Comparison of ENCODE assay signal across 16 cellular contexts in genomic region chr3:53320697-53321096, GRCh38. TPM values are rescaled to one million over a fixed set of nuclear protein-coding genes. Genes with fewer than 3 reads are reported as not detected.
DNase-seq lines count a peak whose midpoint lies in the region; ATAC-seq and TF ChIP-seq lines count a peak whose summit lies in the region.
"Had no signal": no experiment of that assay in that cellular context is flagged by ENCODE, and none has a peak within 500 bp of the region (broad histone marks: within the 10 kb centered on the region; RNA-seq: fewer than 3 reads in every experiment).

No MANE protein-coding gene starts in this region.

- TF ChIP-seq CTCF in left ventricle myocardium inferior (IDR thresholded peaks at IDR 0.05; ENCODE audit: borderline replicate concordance) (peak; percentile 37), thoracic aorta (IDR thresholded peaks at IDR 0.05) (no peak)

- no peaks in the 10 kb centered on the region for H3K27me3 ChIP-seq in left ventricle myocardium inferior (ENCODE audit: low read depth)
- H3K27me3 ChIP-seq in thoracic aorta (replicated peaks; ENCODE audit: insufficient read depth) = no peaks in the 10 kb centered on the region
- H3K27me3 ChIP-seq: ovary had no signal

- H3K36me3 ChIP-seq in left ventricle myocardium inferior (peaks cover 30% of the 10 kb centered on the region), thoracic aorta (no peaks in the 10 kb centered on the region)
- H3K36me3 ChIP-seq: ovary had no signal

- H3K4me1 ChIP-seq in left ventricle myocardium inferior = peaks cover 50% of the 10 kb centered on the region
- peaks cover 22 to 44% of the 10 kb centered on the region in 2 donors for H3K4me1 ChIP-seq in thoracic aorta (ENCODE audit: control insufficient read depth in 1 of 2, low read depth in 2 of 2)

- H3K9me3 ChIP-seq in left ventricle myocardium inferior (replicated peaks) = no peaks in the 10 kb centered on the region
- H3K9me3 ChIP-seq in thoracic aorta = no peaks in the 10 kb centered on the region
- H3K9me3 ChIP-seq: ovary had no signal

- intact Hi-C loops in left ventricle myocardium inferior (cut with micrococcal nuclease) = no loop called here

- ATAC-seq in thoracic aorta (ENCODE audit: insufficient number of reproducible peaks, low FRiP score, low read depth) = no peak
- ATAC-seq in HG02981 (IDR thresholded peaks at IDR 0.05; ENCODE audit: unreplicated experiment) = no peak
- ATAC-seq: A549; activated naive CD4-positive, alpha-beta T cell treated with anti-CD3 and anti-CD28 coated beads, Interleukin-2, amount 50 U/mL, for 72 hours had no signal

- H3K27ac ChIP-seq in left ventricle myocardium inferior (replicated peaks) (peak overlapping the region; percentile 75), thoracic aorta (peak overlapping the region; percentile 18 to 29)
- H3K27ac ChIP-seq: A549, ovary had no signal

- DNase-seq in NCI-H2171 treated with DMSO at 0.1 percent for 48 hours (lab: John Stamatoyannopoulos, UW) = peak; percentile 43
- DNase-seq in NCI-H2171 (lab: John Stamatoyannopoulos, UW) = no peak
- peak; percentile 16 for DNase-seq in NCI-H526 treated with DMSO at 0.1 percent for 48 hours (lab: John Stamatoyannopoulos, UW)
- DNase-seq in left ventricle myocardium inferior = no peak
- no peak for DNase-seq in thoracic aorta (ENCODE audit: low spot score)
- no peak for DNase-seq in COR-L47 (lab: John Stamatoyannopoulos, UW)
- DNase-seq in NCI-H1092 (lab: John Stamatoyannopoulos, UW) = no peak
- DNase-seq: activated CD4-positive, alpha-beta T cell treated with anti-CD3 and anti-CD28 coated beads, Interleukin-2, amount 50 U/mL, for 1 hour; CD8-positive, alpha-beta memory T cell; HFFc6; NCI-H2081; ovary; SIG-M5 had no signal

- H3K4me3 ChIP-seq in left ventricle myocardium inferior (no peak overlapping the region), thoracic aorta (no peak overlapping the region)
- H3K4me3 ChIP-seq: A549, ovary had no signal

RNA-seq across cellular contexts. Expression of gene DCP1A, which starts 26.6 kb away (rescaled TPM):
- total RNA-seq in left ventricle myocardium inferior (17.3 TPM), thoracic aorta (10 to 100 TPM; 28.5 to 33.2 TPM)

Comparison
In these comparisons a context has a peak if more than half of its experiments do, and no peak if none do; other contexts are left out.
1. DNase-seq: peak in NCI-H2171 treated with DMSO at 0.1 percent for 48 hours (single experiment) and NCI-H526 treated with DMSO at 0.1 percent for 48 hours (single experiment); none in NCI-H2171 (single experiment), left ventricle myocardium inferior (single experiment), thoracic aorta (single experiment), COR-L47 (single experiment) and NCI-H1092 (single experiment).